ENCODE assay signal across 40 cellular contexts in genomic region chr9:69461084-69461483, GRCh38.
"Had no signal": no experiment of that assay in that cellular context is flagged by ENCODE, and none has a peak within 500 bp of the region (broad histone marks: within the 10 kb centered on the region; RNA-seq: fewer than 3 reads in every experiment).

No MANE protein-coding gene starts in this region.

- H3K36me3 ChIP-seq: adrenal gland, ascending aorta, brain microvascular endothelial cell, breast epithelium, cardiac muscle cell had no signal

- H3K4me1 ChIP-seq: adrenal gland, ascending aorta, body of pancreas, breast epithelium had no signal

- H3K36me3 Mint-ChIP-seq: activated naive CD4-positive, alpha-beta T cell treated with anti-CD3 and anti-CD28 coated beads, Interleukin-2, amount 10 ng/mL, durations not matched to agents 7 days and 5 days; activated naive CD4-positive, alpha-beta T cell treated with anti-CD3 and anti-CD28 coated beads, Interleukin-2, amount 50 U/mL, for 24 hours; activated naive CD4-positive, alpha-beta T cell treated with anti-CD3 and anti-CD28 coated beads, Interleukin-2, amount 50 U/mL, for 72 hours; activated naive CD8-positive, alpha-beta T cell; activated naive CD8-positive, alpha-beta T cell treated with anti-CD3 and anti-CD28 coated beads for 36 hours; activated naive CD8-positive, alpha-beta T cell treated with anti-CD3 and anti-CD28 coated beads, Interleukin-2, amount 10 ng/mL, durations not matched to agents 7 days and 5 days had no signal

- DNase-seq: activated effector memory CD4-positive, alpha-beta T cell treated with anti-CD3 and anti-CD28 coated beads, Interleukin-2, amount 50 U/mL, for 16 hours; activated effector memory CD4-positive, alpha-beta T cell treated with Interleukin-2 at 50 U/mL for 16 hours; activated gamma-delta T cell; activated gamma-delta T cell treated with Interleukin-2 at 50 U/mL for 16 hours; activated naive CD4-positive, alpha-beta T cell; activated naive CD4-positive, alpha-beta T cell treated with anti-CD3 and anti-CD28 coated beads for 36 hours; activated naive CD4-positive, alpha-beta T cell treated with anti-CD3 and anti-CD28 coated beads, Interleukin-2, amount 10 ng/mL, durations not matched to agents 7 days and 5 days; activated naive CD4-positive, alpha-beta T cell treated with anti-CD3 and anti-CD28 coated beads, Interleukin-2, amount 50 U/mL, for 16 hours; activated naive CD4-positive, alpha-beta T cell treated with Interleukin-2 at 50 U/mL for 16 hours; activated naive CD8-positive, alpha-beta T cell treated with anti-CD3 and anti-CD28 coated beads for 36 hours; activated naive CD8-positive, alpha-beta T cell treated with anti-CD3 and anti-CD28 coated beads, Interleukin-2, amount 10 ng/mL, durations not matched to agents 7 days and 5 days; activated naive CD8-positive, alpha-beta T cell treated with anti-CD3 and anti-CD28 coated beads, Interleukin-2, amount 50 U/mL, for 24 hours; activated T-cell treated with anti-CD3 and anti-CD28 coated beads, Interleukin-2, amount 50 U/mL, for 1 hour; activated T-cell treated with anti-CD3 and anti-CD28 coated beads, Interleukin-2, amount 50 U/mL, for 24 hours; activated T-cell treated with anti-CD3 and anti-CD28 coated beads, Interleukin-2, amount 50 U/mL, for 4 hours; activated T-cell treated with anti-CD3 and anti-CD28 coated beads, Interleukin-2, amount 50 U/mL, for 48 hours; activated T-cell treated with anti-CD3 and anti-CD28 coated beads, Interleukin-2, amount 50 U/mL, for 72 hours; adrenal gland; amniotic stem cell; amygdala; anterior cingulate cortex; aorta; body of pancreas; brain microvascular endothelial cell; caudate nucleus; central memory CD4-positive, alpha-beta T cell; cerebellar nuclear complex had no signal

- H3K9me3 Mint-ChIP-seq: activated naive CD4-positive, alpha-beta T cell treated with anti-CD3 and anti-CD28 coated beads for 36 hours; activated naive CD4-positive, alpha-beta T cell treated with anti-CD3 and anti-CD28 coated beads, Interleukin-2, amount 10 ng/mL, durations not matched to agents 7 days and 5 days; activated naive CD4-positive, alpha-beta T cell treated with anti-CD3 and anti-CD28 coated beads, Interleukin-2, amount 50 U/mL, for 24 hours; activated naive CD4-positive, alpha-beta T cell treated with anti-CD3 and anti-CD28 coated beads, Interleukin-2, amount 50 U/mL, for 72 hours; activated naive CD8-positive, alpha-beta T cell treated with anti-CD3 and anti-CD28 coated beads for 36 hours; activated naive CD8-positive, alpha-beta T cell treated with anti-CD3 and anti-CD28 coated beads, Interleukin-2, amount 10 ng/mL, durations not matched to agents 7 days and 5 days; activated naive CD8-positive, alpha-beta T cell treated with anti-CD3 and anti-CD28 coated beads, Interleukin-2, amount 50 U/mL, for 24 hours; activated T-cell treated with anti-CD3 and anti-CD28 coated beads, Interleukin-2, amount 50 U/mL, for 24 hours; activated T-cell treated with anti-CD3 and anti-CD28 coated beads, Interleukin-2, amount 50 U/mL, for 4 hours; activated T-cell treated with anti-CD3 and anti-CD28 coated beads, Interleukin-2, amount 50 U/mL, for 72 hours; activated T-helper 1 cell treated with anti-CD3 and anti-CD28 coated beads, Interleukin-12 subunit alpha, Interleukin-12 subunit beta, Interleukin-2, Interleukin-4 antibody, amounts not matched to agents 30 ng/mL and 10 ng/mL and 1 ng/mL, durations not matched to agents 14 hours and 24 hours and 36 hours; activated T-helper 17 cell treated with anti-CD3 and anti-CD28 coated beads, Interleukin-2, amount 50 U/mL, for 72 hours; activated T-helper 2 cell treated with anti-CD3 and anti-CD28 coated beads, Interferon-gamma antibody, Interleukin-2, Interleukin-4, amounts not matched to agents 10 μg/mL and 5 μg/mL and 100 μg/mL, durations not matched to agents 14 hours and 24 hours and 36 hours; central memory CD8-positive, alpha-beta T cell had no signal

- H3K9me3 ChIP-seq: adrenal gland, ascending aorta, body of pancreas, breast epithelium had no signal

- H3K4me3 ChIP-seq: adrenal gland, ascending aorta, body of pancreas, breast epithelium, cardiac muscle cell had no signal

- H3K27ac Mint-ChIP-seq: activated naive CD4-positive, alpha-beta T cell treated with anti-CD3 and anti-CD28 coated beads for 36 hours; activated naive CD4-positive, alpha-beta T cell treated with anti-CD3 and anti-CD28 coated beads, Interleukin-2, amount 10 ng/mL, durations not matched to agents 7 days and 5 days; activated naive CD4-positive, alpha-beta T cell treated with anti-CD3 and anti-CD28 coated beads, Interleukin-2, amount 50 U/mL, for 24 hours; activated naive CD4-positive, alpha-beta T cell treated with anti-CD3 and anti-CD28 coated beads, Interleukin-2, amount 50 U/mL, for 72 hours; activated naive CD8-positive, alpha-beta T cell; activated naive CD8-positive, alpha-beta T cell treated with anti-CD3 and anti-CD28 coated beads for 36 hours; activated naive CD8-positive, alpha-beta T cell treated with anti-CD3 and anti-CD28 coated beads, Interleukin-2, amount 10 ng/mL, durations not matched to agents 7 days and 5 days; activated naive CD8-positive, alpha-beta T cell treated with anti-CD3 and anti-CD28 coated beads, Interleukin-2, amount 50 U/mL, for 24 hours; activated T-cell treated with anti-CD3 and anti-CD28 coated beads, Interleukin-2, amount 50 U/mL, for 24 hours; activated T-cell treated with anti-CD3 and anti-CD28 coated beads, Interleukin-2, amount 50 U/mL, for 72 hours; activated T-helper 1 cell treated with anti-CD3 and anti-CD28 coated beads, Interleukin-12 subunit alpha, Interleukin-12 subunit beta, Interleukin-2, Interleukin-4 antibody, amounts not matched to agents 30 ng/mL and 10 ng/mL and 1 ng/mL, durations not matched to agents 14 hours and 24 hours and 36 hours; activated T-helper 17 cell treated with anti-CD3 and anti-CD28 coated beads, Interleukin-2, amount 50 U/mL, for 72 hours; activated T-helper 2 cell treated with anti-CD3 and anti-CD28 coated beads, Interferon-gamma antibody, Interleukin-2, Interleukin-4, amounts not matched to agents 10 μg/mL and 5 μg/mL and 100 μg/mL, durations not matched to agents 14 hours and 24 hours and 36 hours had no signal

- H3K27ac ChIP-seq: adrenal gland, ascending aorta, body of pancreas, brain microvascular endothelial cell, breast epithelium, cardiac muscle cell had no signal

- H3K27me3 Mint-ChIP-seq: activated naive CD4-positive, alpha-beta T cell treated with anti-CD3 and anti-CD28 coated beads, Interleukin-2, amount 10 ng/mL, durations not matched to agents 7 days and 5 days; activated naive CD4-positive, alpha-beta T cell treated with anti-CD3 and anti-CD28 coated beads, Interleukin-2, amount 50 U/mL, for 24 hours; activated naive CD8-positive, alpha-beta T cell treated with anti-CD3 and anti-CD28 coated beads for 36 hours; activated naive CD8-positive, alpha-beta T cell treated with anti-CD3 and anti-CD28 coated beads, Interleukin-2, amount 50 U/mL, for 24 hours; activated T-cell treated with anti-CD3 and anti-CD28 coated beads, Interleukin-2, amount 50 U/mL, for 24 hours; activated T-helper 17 cell treated with anti-CD3 and anti-CD28 coated beads, Interleukin-2, amount 50 U/mL, for 72 hours had no signal

- FAIRE-seq: astrocyte, bronchial epithelial cell had no signal

- H3K4me3 Mint-ChIP-seq: activated naive CD4-positive, alpha-beta T cell treated with anti-CD3 and anti-CD28 coated beads for 36 hours; activated naive CD4-positive, alpha-beta T cell treated with anti-CD3 and anti-CD28 coated beads, Interleukin-2, amount 10 ng/mL, durations not matched to agents 7 days and 5 days; activated naive CD4-positive, alpha-beta T cell treated with anti-CD3 and anti-CD28 coated beads, Interleukin-2, amount 50 U/mL, for 24 hours; activated naive CD8-positive, alpha-beta T cell; activated naive CD8-positive, alpha-beta T cell treated with anti-CD3 and anti-CD28 coated beads for 36 hours; activated naive CD8-positive, alpha-beta T cell treated with anti-CD3 and anti-CD28 coated beads, Interleukin-2, amount 10 ng/mL, durations not matched to agents 7 days and 5 days; activated naive CD8-positive, alpha-beta T cell treated with anti-CD3 and anti-CD28 coated beads, Interleukin-2, amount 50 U/mL, for 24 hours; activated T-cell treated with anti-CD3 and anti-CD28 coated beads, Interleukin-2, amount 50 U/mL, for 24 hours; activated T-cell treated with anti-CD3 and anti-CD28 coated beads, Interleukin-2, amount 50 U/mL, for 4 hours; activated T-cell treated with anti-CD3 and anti-CD28 coated beads, Interleukin-2, amount 50 U/mL, for 72 hours; activated T-helper 1 cell treated with anti-CD3 and anti-CD28 coated beads, Interleukin-12 subunit alpha, Interleukin-12 subunit beta, Interleukin-2, Interleukin-4 antibody, amounts not matched to agents 30 ng/mL and 10 ng/mL and 1 ng/mL, durations not matched to agents 14 hours and 24 hours and 36 hours; activated T-helper 17 cell treated with anti-CD3 and anti-CD28 coated beads, Interleukin-2, amount 50 U/mL, for 72 hours; brain; central memory CD8-positive, alpha-beta T cell had no signal

- H3K4me1 Mint-ChIP-seq: activated naive CD4-positive, alpha-beta T cell treated with anti-CD3 and anti-CD28 coated beads, Interleukin-2, amount 10 ng/mL, durations not matched to agents 7 days and 5 days; activated naive CD4-positive, alpha-beta T cell treated with anti-CD3 and anti-CD28 coated beads, Interleukin-2, amount 50 U/mL, for 24 hours; activated naive CD8-positive, alpha-beta T cell treated with anti-CD3 and anti-CD28 coated beads for 36 hours; activated naive CD8-positive, alpha-beta T cell treated with anti-CD3 and anti-CD28 coated beads, Interleukin-2, amount 10 ng/mL, durations not matched to agents 7 days and 5 days; activated naive CD8-positive, alpha-beta T cell treated with anti-CD3 and anti-CD28 coated beads, Interleukin-2, amount 50 U/mL, for 24 hours; central memory CD8-positive, alpha-beta T cell had no signal

- ATAC-seq: activated naive CD4-positive, alpha-beta T cell treated with anti-CD3 and anti-CD28 coated beads, Interleukin-2, amount 50 U/mL, for 72 hours; activated naive CD8-positive, alpha-beta T cell treated with anti-CD3 and anti-CD28 coated beads, Interleukin-2, amount 50 U/mL, for 24 hours; activated T-cell treated with anti-CD3 and anti-CD28 coated beads, Interleukin-2, amount 50 U/mL, for 4 hours; activated T-cell treated with anti-CD3 and anti-CD28 coated beads, Interleukin-2, amount 50 U/mL, for 72 hours; activated T-helper 17 cell treated with anti-CD3 and anti-CD28 coated beads, Interleukin-2, amount 50 U/mL, for 72 hours; body of pancreas had no signal

- H3K27me3 ChIP-seq: adrenal gland, ascending aorta, body of pancreas, brain microvascular endothelial cell, breast epithelium, cardiac muscle cell had no signal
